Comparison of ENCODE assay signal across 17 cellular contexts in genomic region chr2:133887676-133888040, GRCh38.
"Had no signal": no experiment of that assay in that cellular context is flagged by ENCODE, and none has a peak within 500 bp of the region (broad histone marks: within the 10 kb centered on the region; RNA-seq: fewer than 3 reads in every experiment).

No MANE protein-coding gene starts in this region.

- H3K36me3 ChIP-seq: esophagus squamous epithelium, ovary, suprapubic skin, tibial artery had no signal

- H3K4me3 ChIP-seq: esophagus squamous epithelium, ovary, suprapubic skin, tibial artery had no signal

- H3K27ac Mint-ChIP-seq: natural killer cell; stimulated activated effector memory CD8-positive, alpha-beta T cell treated with anti-CD3 and anti-CD28 coated beads, Interleukin-12 subunit alpha, Interleukin-12 subunit beta, amount 100 ng/mL, for 72 hours had no signal

- H3K27ac ChIP-seq: epithelial cell of prostate, esophagus squamous epithelium, foreskin keratinocyte, ovary, suprapubic skin, tibial artery had no signal

- H3K27me3 ChIP-seq: ovary had no signal

- H3K36me3 Mint-ChIP-seq: natural killer cell; stimulated activated effector memory CD8-positive, alpha-beta T cell treated with anti-CD3 and anti-CD28 coated beads, Interleukin-12 subunit alpha, Interleukin-12 subunit beta, amount 100 ng/mL, for 72 hours had no signal

- H3K9me3 Mint-ChIP-seq: central memory CD8-positive, alpha-beta T cell; natural killer cell; neural crest cell; stimulated activated effector memory CD8-positive, alpha-beta T cell treated with anti-CD3 and anti-CD28 coated beads, Interleukin-12 subunit alpha, Interleukin-12 subunit beta, amount 100 ng/mL, for 72 hours had no signal

- DNase-seq: effector memory CD4-positive, alpha-beta T cell; esophagus squamous epithelium; left colon; natural killer cell; ovary; right cardiac atrium; small intestine; stimulated activated CD4-positive, alpha-beta T cell treated with anti-CD3 and anti-CD28 coated beads, Interleukin-4, amount 100 ng/mL, for 1 hour; stimulated activated CD8-positive, alpha-beta memory T cell treated with anti-CD3 and anti-CD28 coated beads, Interleukin-4, amount 100 ng/mL, for 48 hours; stimulated activated naive CD8-positive, alpha-beta T cell treated with anti-CD3 and anti-CD28 coated beads, Interleukin-15, Interleukin-2, amounts not matched to agents 100 U/mL and 50 U/mL, for 24 hours; tibial artery had no signal

- H3K9me3 ChIP-seq: esophagus squamous epithelium, ovary, suprapubic skin, tibial artery had no signal

- ATAC-seq: foreskin keratinocyte; left colon; natural killer cell; right cardiac atrium; stimulated activated naive CD8-positive, alpha-beta T cell treated with anti-CD3 and anti-CD28 coated beads, Interleukin-15, Interleukin-2, amounts not matched to agents 100 U/mL and 50 U/mL, for 24 hours had no signal

- H3K4me1 Mint-ChIP-seq: central memory CD8-positive, alpha-beta T cell; natural killer cell; neural crest cell; stimulated activated effector memory CD8-positive, alpha-beta T cell treated with anti-CD3 and anti-CD28 coated beads, Interleukin-12 subunit alpha, Interleukin-12 subunit beta, amount 100 ng/mL, for 72 hours had no signal

- H3K4me3 Mint-ChIP-seq: central memory CD8-positive, alpha-beta T cell; natural killer cell; neural crest cell; stimulated activated effector memory CD8-positive, alpha-beta T cell treated with anti-CD3 and anti-CD28 coated beads, Interleukin-12 subunit alpha, Interleukin-12 subunit beta, amount 100 ng/mL, for 72 hours had no signal
